ENCODE assay signal across 1 cellular context in genomic region chr10:17712053-17712452, GRCh38.
TF ChIP-seq lines count a peak whose summit lies in the region.

No MANE protein-coding gene starts in this region.

TF ChIP-seq in GM12878, 131 proteins besides CTCF, POLR2A, EP300 and RAD21:
- TF ChIP-seq CREB1 (IDR thresholded peaks at IDR 0.05; ENCODE audit: low read depth) = no peak
- TF ChIP-seq NFYA (IDR thresholded peaks at IDR 0.05; ENCODE audit: borderline replicate concordance, low read depth, low read length) = no peak
- TF ChIP-seq ZNF207 (IDR thresholded peaks at IDR 0.05; ENCODE audit: borderline replicate concordance) = no peak
- TF ChIP-seq CBX3 (IDR thresholded peaks at IDR 0.05; ENCODE audit: borderline replicate concordance, low read depth) = no peak
- no peak for TF ChIP-seq SUZ12 (IDR thresholded peaks at IDR 0.05; ENCODE audit: unreplicated experiment)
